8 cellular contexts compared by ENCODE assay signal in genomic region chr20:7113577-7114466, GRCh38.
DNase-seq lines count a peak whose midpoint lies in the region; ATAC-seq, FAIRE-seq and TF ChIP-seq lines count a peak whose summit lies in the region.

No MANE protein-coding gene starts in this region.

- POLR2A ChIA-PET in activated CD4-positive, alpha-beta T cell treated with anti-CD3 and anti-CD28 coated beads for 36 hours (lab: Charles Lee): no interaction called here

- H3K27me3 Mint-ChIP-seq in activated CD4-positive, alpha-beta T cell treated with anti-CD3 and anti-CD28 coated beads for 36 hours: no peaks in the 10 kb centered on the region

- no peak for TF ChIP-seq EP300 in sigmoid colon (IDR thresholded peaks at IDR 0.05)

- H3K9me3 Mint-ChIP-seq in activated CD4-positive, alpha-beta T cell treated with anti-CD3 and anti-CD28 coated beads for 36 hours (ENCODE audit: low read depth): no peaks in the 10 kb centered on the region

- DNase-seq in D721Med (ENCODE audit: insufficient read length, low spot score) (no peak), HT-29 (ENCODE audit: low spot score) (peak; percentile 57), SHP77 (lab: John Stamatoyannopoulos, UW) (peak; percentile 87 to 92), left ventricle myocardium inferior (peak; percentile 30), superior temporal gyrus (ENCODE audit: extremely low spot score) (peak; percentile 56), GM12892 (ENCODE audit: insufficient read length) (no peak), sigmoid colon (no peak)
- DNase-seq in activated CD4-positive, alpha-beta T cell treated with anti-CD3 and anti-CD28 coated beads for 36 hours: no peak

- H3K4me1 Mint-ChIP-seq in activated CD4-positive, alpha-beta T cell treated with anti-CD3 and anti-CD28 coated beads for 36 hours: no peaks in the 10 kb centered on the region

- H3K27ac Mint-ChIP-seq in activated CD4-positive, alpha-beta T cell treated with anti-CD3 and anti-CD28 coated beads for 36 hours: no peak overlapping the region

- FAIRE-seq in D721Med (lab: Jason Lieb, UNC): no peak
- no peak for FAIRE-seq in GM12892 (lab: Jason Lieb, UNC)

- no peaks in the 10 kb centered on the region for H3K9me3 ChIP-seq in left ventricle myocardium inferior (replicated peaks)
- no peaks in the 10 kb centered on the region for H3K9me3 ChIP-seq in sigmoid colon

- intact Hi-C loops in left ventricle myocardium inferior (cut with micrococcal nuclease) (no loop called here), sigmoid colon (cut with DNase I) (no loop called here)
- intact Hi-C loops in activated CD4-positive, alpha-beta T cell treated with anti-CD3 and anti-CD28 coated beads for 36 hours (cut with DNase I, micrococcal nuclease): no loop called here

- no peak overlapping the region for H3K4me3 Mint-ChIP-seq in activated CD4-positive, alpha-beta T cell treated with anti-CD3 and anti-CD28 coated beads for 36 hours

- H3K36me3 Mint-ChIP-seq in activated CD4-positive, alpha-beta T cell treated with anti-CD3 and anti-CD28 coated beads for 36 hours (ENCODE audit: low read depth): no peaks in the 10 kb centered on the region

- TF ChIP-seq POLR2A in GM12892 (IDR thresholded peaks at IDR 0.05; ENCODE audit: low read depth, low read length): no peak
- no peak for TF ChIP-seq POLR2A in sigmoid colon (IDR thresholded peaks at IDR 0.05)

- CTCF ChIA-PET in activated CD4-positive, alpha-beta T cell treated with anti-CD3 and anti-CD28 coated beads for 36 hours (lab: Charles Lee): interaction anchor here (1.1 kb wide), 1 partner anchor 10 kb away, joined by 7 read pairs; no protein-coding TSS in a partner anchor

- TF ChIP-seq CTCF in D721Med (IDR thresholded peaks at IDR 0.05; ENCODE audit: insufficient read depth, missing control alignments) (peak; percentile 45), left ventricle myocardium inferior (IDR thresholded peaks at IDR 0.05; ENCODE audit: borderline replicate concordance) (peak; percentile 68), sigmoid colon (IDR thresholded peaks at IDR 0.05) (no peak)

- WGBS in sigmoid colon, 2 donors: 40 to 46% methylated on average over 14 of the region's 14 CpGs

- H3K27me3 ChIP-seq in left ventricle myocardium inferior (ENCODE audit: low read depth) (no peaks in the 10 kb centered on the region), sigmoid colon (no peaks in the 10 kb centered on the region)

- H3K4me1 ChIP-seq in left ventricle myocardium inferior (no peaks in the 10 kb centered on the region), sigmoid colon (no peaks in the 10 kb centered on the region)

- ATAC-seq in activated CD4-positive, alpha-beta T cell treated with anti-CD3 and anti-CD28 coated beads for 36 hours: no peak

- H3K36me3 ChIP-seq in left ventricle myocardium inferior: no peaks in the 10 kb centered on the region
- no peaks in the 10 kb centered on the region for H3K36me3 ChIP-seq in sigmoid colon

- H3K27ac ChIP-seq in left ventricle myocardium inferior (replicated peaks): no peak overlapping the region
- no peak overlapping the region for H3K27ac ChIP-seq in sigmoid colon

- H3K4me3 ChIP-seq in left ventricle myocardium inferior: no peak overlapping the region
- H3K4me3 ChIP-seq in sigmoid colon: no peak overlapping the region

Comparison
In these comparisons a context has a peak if more than half of its experiments do, and no peak if none do; other contexts are left out.
1. DNase-seq: peak in HT-29 (single experiment), SHP77 (2 of 2), left ventricle myocardium inferior (single experiment) and superior temporal gyrus (single experiment); none in D721Med (single experiment), GM12892 (single experiment), sigmoid colon (single experiment) and activated CD4-positive, alpha-beta T cell treated with anti-CD3 and anti-CD28 coated beads for 36 hours (single experiment).
2. CTCF ChIP-seq: peak in D721Med (single experiment) and left ventricle myocardium inferior (single experiment); none in sigmoid colon (0 of 4).